ENCODE assay signal across 9 cellular contexts in genomic region chr10:11602919-11603523, GRCh38. TPM values are rescaled to one million over a fixed set of nuclear protein-coding genes. Genes with fewer than 3 reads are reported as not detected.
A peak's percentile ranks its signal among the peaks of the same experiment; 100 is the strongest.
DNase-seq lines count a peak whose midpoint lies in the region; ATAC-seq and TF ChIP-seq lines count a peak whose summit lies in the region.
"Had no signal": no experiment of that assay in that cellular context is flagged by ENCODE, and none has a peak within 500 bp of the region (broad histone marks: within the 10 kb centered on the region; RNA-seq: fewer than 3 reads in every experiment).

No MANE protein-coding gene starts in this region.

- H3K56ac ChIP-seq in mesendoderm (ENCODE audit: low read length) = no peak overlapping the region

- no peak overlapping the region for H3K18ac ChIP-seq in mesendoderm (ENCODE audit: low read length)

- H3K4me3 Mint-ChIP-seq in activated naive CD4-positive, alpha-beta T cell treated with anti-CD3 and anti-CD28 coated beads, Interleukin-2, amount 10 ng/mL, durations not matched to agents 7 days and 5 days = no peak overlapping the region
- H3K4me3 Mint-ChIP-seq: immature natural killer cell had no signal

- H3K27ac Mint-ChIP-seq in activated naive CD4-positive, alpha-beta T cell treated with anti-CD3 and anti-CD28 coated beads, Interleukin-2, amount 10 ng/mL, durations not matched to agents 7 days and 5 days = no peak overlapping the region

- H2AK5ac ChIP-seq in mesendoderm (ENCODE audit: low read length) = no peak overlapping the region

- CTCF ChIA-PET in activated naive CD4-positive, alpha-beta T cell treated with anti-CD3 and anti-CD28 coated beads, Interleukin-2, amount 10 ng/mL, durations not matched to agents 7 days and 5 days (lab: Charles Lee) = no interaction called here

- TF ChIP-seq CTCF in SU-DHL-6 (IDR thresholded peaks at IDR 0.05; ENCODE audit: insufficient read depth, low read length, poor library complexity, severe bottlenecking) = no peak

- H3K36me3 ChIP-seq in SU-DHL-6 (ENCODE audit: low read length) (peaks cover 11% of the 10 kb centered on the region; the same call in 1 of the 2 replicates), mesendoderm (ENCODE audit: control insufficient read depth, insufficient read depth, low read length) (no peaks in the 10 kb centered on the region)

- DNase-seq in mesendoderm = peak; percentile 94
- no peak for DNase-seq in activated naive CD4-positive, alpha-beta T cell treated with anti-CD3 and anti-CD28 coated beads, Interleukin-2, amount 10 ng/mL, durations not matched to agents 7 days and 5 days
- no peak for DNase-seq in activated CD4-positive, alpha-beta T cell treated with anti-CD3 and anti-CD28 coated beads for 48 hours
- DNase-seq: immature natural killer cell; stimulated activated CD4-positive, alpha-beta T cell treated with anti-CD3 and anti-CD28 coated beads, Interleukin-4, amount 100 ng/mL, for 24 hours had no signal

- no peaks in the 10 kb centered on the region for H3K9me3 Mint-ChIP-seq in activated naive CD4-positive, alpha-beta T cell treated with anti-CD3 and anti-CD28 coated beads, Interleukin-2, amount 10 ng/mL, durations not matched to agents 7 days and 5 days
- H3K9me3 Mint-ChIP-seq: immature natural killer cell had no signal

- H3K9me2 ChIP-seq in SU-DHL-6 (replicated peaks; ENCODE audit: insufficient read depth, low read length) = no peaks in the 10 kb centered on the region

- H3K4me2 ChIP-seq in SU-DHL-6 (ENCODE audit: low read depth, low read length, poor library complexity, severe bottlenecking) (peak overlapping the region; percentile 100), mesendoderm (ENCODE audit: low read length) (no peak overlapping the region)

- H3K27ac ChIP-seq in SU-DHL-6 (ENCODE audit: low read depth, low read length) (peak overlapping the region; percentile 91), mesendoderm (ENCODE audit: low read depth, low read length) (no peak overlapping the region)

- peaks cover 100% of the 10 kb centered on the region for H3K79me2 ChIP-seq in SU-DHL-6 (ENCODE audit: insufficient read depth, low read length)
- peaks cover 30% of the 10 kb centered on the region for H3K79me2 ChIP-seq in mesendoderm (ENCODE audit: control insufficient read depth, insufficient read depth, low read length)

- WGBS in mesendoderm (ENCODE audit: extremely low coverage, insufficient coverage, low lambda C conversion rate) = no CpG with 5 or more reads among the region's 7 CpGs

- H3K4ac ChIP-seq in mesendoderm (ENCODE audit: low read depth, low read length) = no peak overlapping the region

- peaks cover 39% of the 10 kb centered on the region for H4K20me1 ChIP-seq in SU-DHL-6 (ENCODE audit: low read depth, low read length)

- H2BK15ac ChIP-seq in mesendoderm (replicated peaks; ENCODE audit: low read depth) = no peak overlapping the region

- peaks cover 9% of the 10 kb centered on the region for H3K4me1 ChIP-seq in mesendoderm (ENCODE audit: control insufficient read depth, low read depth, low read length)

- H3K27me3 ChIP-seq in SU-DHL-6 (ENCODE audit: low read length) = no peaks in the 10 kb centered on the region
- H3K27me3 ChIP-seq in mesendoderm (ENCODE audit: insufficient read depth, low read length, poor library complexity) = no peaks in the 10 kb centered on the region

- no peaks in the 10 kb centered on the region for H3K27me3 Mint-ChIP-seq in activated naive CD4-positive, alpha-beta T cell treated with anti-CD3 and anti-CD28 coated beads, Interleukin-2, amount 10 ng/mL, durations not matched to agents 7 days and 5 days

- H3K23ac ChIP-seq in mesendoderm (ENCODE audit: low read length) = no peak overlapping the region

- no peak overlapping the region for H2BK5ac ChIP-seq in mesendoderm (ENCODE audit: low read length)

- peaks cover 33% of the 10 kb centered on the region for H3K4me1 Mint-ChIP-seq in activated naive CD4-positive, alpha-beta T cell treated with anti-CD3 and anti-CD28 coated beads, Interleukin-2, amount 10 ng/mL, durations not matched to agents 7 days and 5 days

- H3K4me3 ChIP-seq in SU-DHL-6 (ENCODE audit: insufficient read depth, low read length, poor library complexity, severe bottlenecking) (peak overlapping the region; percentile 15), mesendoderm (ENCODE audit: low read length) (no peak overlapping the region)

- peak; percentile 41 for ATAC-seq in GM18867 (IDR thresholded peaks at IDR 0.05; ENCODE audit: unreplicated experiment)
- peak; percentile 34 for ATAC-seq in HG03196 (IDR thresholded peaks at IDR 0.05; ENCODE audit: unreplicated experiment)
- ATAC-seq in HG02623 (IDR thresholded peaks at IDR 0.05; ENCODE audit: unreplicated experiment) = no peak

- peaks cover 5% of the 10 kb centered on the region for H3K79me1 ChIP-seq in mesendoderm (ENCODE audit: low read length)

- H2AFZ ChIP-seq in SU-DHL-6 (ENCODE audit: low read depth, low read length, severe bottlenecking) = no peak overlapping the region

- H2BK120ac ChIP-seq in mesendoderm (ENCODE audit: low read depth, low read length) = no peak overlapping the region

- H4K8ac ChIP-seq in mesendoderm (ENCODE audit: low read depth, low read length) = no peak overlapping the region

- H3K9ac ChIP-seq in SU-DHL-6 (ENCODE audit: low read length) = peak overlapping the region; percentile 87; the same call in 1 of the 2 replicates
- no peak overlapping the region for H3K9ac ChIP-seq in mesendoderm (ENCODE audit: low read length)

- peaks cover 3% of the 10 kb centered on the region for H3K36me3 Mint-ChIP-seq in activated naive CD4-positive, alpha-beta T cell treated with anti-CD3 and anti-CD28 coated beads, Interleukin-2, amount 10 ng/mL, durations not matched to agents 7 days and 5 days
- H3K36me3 Mint-ChIP-seq: immature natural killer cell had no signal

- H3F3A ChIP-seq in SU-DHL-6 (ENCODE audit: insufficient read depth) = peaks cover 55% of the 10 kb centered on the region

- no peaks in the 10 kb centered on the region for H3K9me3 ChIP-seq in SU-DHL-6 (ENCODE audit: insufficient read depth, low read length)

- H4K5ac ChIP-seq in mesendoderm (ENCODE audit: low read length) = no peak overlapping the region

RNA-seq across cellular contexts. Expression of gene USP6NL, which starts 8.4 kb away (rescaled TPM):
- 19.8 TPM for polyA plus RNA-seq in mesendoderm (2013, experiment 1 of 2)
- 19.1 TPM for polyA plus RNA-seq in mesendoderm (2013, experiment 2 of 2)
